In the genomic region with DNA sequence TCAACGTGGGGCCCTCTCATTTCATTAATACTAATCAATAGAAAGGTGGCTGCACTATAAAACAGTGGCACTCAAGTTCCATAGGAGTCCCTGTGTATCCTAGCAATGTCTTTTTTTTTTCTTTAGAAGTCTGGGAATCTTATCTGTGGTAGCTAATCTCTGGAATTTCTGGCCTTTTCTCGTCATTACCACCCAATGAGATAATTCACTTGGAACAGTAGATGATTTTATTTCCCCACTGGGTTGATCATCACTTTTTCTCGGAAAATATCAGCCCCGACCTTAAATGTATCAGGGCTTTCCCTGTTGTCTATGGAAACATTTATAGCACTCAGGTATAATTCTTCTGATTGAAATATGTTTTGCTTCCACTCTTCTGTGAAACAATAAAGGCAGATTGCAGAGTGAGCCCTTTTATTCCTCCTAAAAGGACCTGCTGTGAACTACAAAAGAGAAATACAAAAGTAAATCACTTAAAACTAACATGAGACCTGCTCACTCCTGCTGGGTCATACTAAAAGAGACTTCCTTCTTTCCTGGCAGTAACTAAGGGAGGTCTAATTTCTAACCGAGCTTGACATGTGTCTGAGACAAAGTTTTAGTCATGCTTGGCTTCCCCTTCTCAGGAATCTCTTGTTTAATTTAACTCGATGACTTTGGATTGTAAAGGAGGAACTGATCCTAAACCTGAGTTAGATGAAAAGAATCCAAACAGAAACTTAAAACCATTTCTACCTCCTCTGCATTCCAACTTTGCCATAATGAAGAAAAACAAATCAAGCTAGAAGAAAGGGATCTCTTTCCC, we compare ENCODE assay signal across 1 cellular context.
A peak's percentile ranks its signal among the peaks of the same experiment; 100 is the strongest.
TF ChIP-seq lines count a peak whose summit lies in the region.

No MANE protein-coding gene starts in this region.

TF ChIP-seq in H1, 55 proteins besides CTCF, POLR2A, EP300 and RAD21 (continued from another document):
- TF ChIP-seq BCL11A (IDR thresholded peaks at IDR 0.05; ENCODE audit: low read depth in 2 of 2, low read length in 2 of 2) (no peak), POU5F1 (IDR thresholded peaks at IDR 0.05; ENCODE audit: low read depth, low read length) (no peak), CTBP2 (IDR thresholded peaks at IDR 0.05; ENCODE audit: borderline replicate concordance, insufficient read depth, insufficient read length, low read length) (no peak)
- TF ChIP-seq, protein P1, sequence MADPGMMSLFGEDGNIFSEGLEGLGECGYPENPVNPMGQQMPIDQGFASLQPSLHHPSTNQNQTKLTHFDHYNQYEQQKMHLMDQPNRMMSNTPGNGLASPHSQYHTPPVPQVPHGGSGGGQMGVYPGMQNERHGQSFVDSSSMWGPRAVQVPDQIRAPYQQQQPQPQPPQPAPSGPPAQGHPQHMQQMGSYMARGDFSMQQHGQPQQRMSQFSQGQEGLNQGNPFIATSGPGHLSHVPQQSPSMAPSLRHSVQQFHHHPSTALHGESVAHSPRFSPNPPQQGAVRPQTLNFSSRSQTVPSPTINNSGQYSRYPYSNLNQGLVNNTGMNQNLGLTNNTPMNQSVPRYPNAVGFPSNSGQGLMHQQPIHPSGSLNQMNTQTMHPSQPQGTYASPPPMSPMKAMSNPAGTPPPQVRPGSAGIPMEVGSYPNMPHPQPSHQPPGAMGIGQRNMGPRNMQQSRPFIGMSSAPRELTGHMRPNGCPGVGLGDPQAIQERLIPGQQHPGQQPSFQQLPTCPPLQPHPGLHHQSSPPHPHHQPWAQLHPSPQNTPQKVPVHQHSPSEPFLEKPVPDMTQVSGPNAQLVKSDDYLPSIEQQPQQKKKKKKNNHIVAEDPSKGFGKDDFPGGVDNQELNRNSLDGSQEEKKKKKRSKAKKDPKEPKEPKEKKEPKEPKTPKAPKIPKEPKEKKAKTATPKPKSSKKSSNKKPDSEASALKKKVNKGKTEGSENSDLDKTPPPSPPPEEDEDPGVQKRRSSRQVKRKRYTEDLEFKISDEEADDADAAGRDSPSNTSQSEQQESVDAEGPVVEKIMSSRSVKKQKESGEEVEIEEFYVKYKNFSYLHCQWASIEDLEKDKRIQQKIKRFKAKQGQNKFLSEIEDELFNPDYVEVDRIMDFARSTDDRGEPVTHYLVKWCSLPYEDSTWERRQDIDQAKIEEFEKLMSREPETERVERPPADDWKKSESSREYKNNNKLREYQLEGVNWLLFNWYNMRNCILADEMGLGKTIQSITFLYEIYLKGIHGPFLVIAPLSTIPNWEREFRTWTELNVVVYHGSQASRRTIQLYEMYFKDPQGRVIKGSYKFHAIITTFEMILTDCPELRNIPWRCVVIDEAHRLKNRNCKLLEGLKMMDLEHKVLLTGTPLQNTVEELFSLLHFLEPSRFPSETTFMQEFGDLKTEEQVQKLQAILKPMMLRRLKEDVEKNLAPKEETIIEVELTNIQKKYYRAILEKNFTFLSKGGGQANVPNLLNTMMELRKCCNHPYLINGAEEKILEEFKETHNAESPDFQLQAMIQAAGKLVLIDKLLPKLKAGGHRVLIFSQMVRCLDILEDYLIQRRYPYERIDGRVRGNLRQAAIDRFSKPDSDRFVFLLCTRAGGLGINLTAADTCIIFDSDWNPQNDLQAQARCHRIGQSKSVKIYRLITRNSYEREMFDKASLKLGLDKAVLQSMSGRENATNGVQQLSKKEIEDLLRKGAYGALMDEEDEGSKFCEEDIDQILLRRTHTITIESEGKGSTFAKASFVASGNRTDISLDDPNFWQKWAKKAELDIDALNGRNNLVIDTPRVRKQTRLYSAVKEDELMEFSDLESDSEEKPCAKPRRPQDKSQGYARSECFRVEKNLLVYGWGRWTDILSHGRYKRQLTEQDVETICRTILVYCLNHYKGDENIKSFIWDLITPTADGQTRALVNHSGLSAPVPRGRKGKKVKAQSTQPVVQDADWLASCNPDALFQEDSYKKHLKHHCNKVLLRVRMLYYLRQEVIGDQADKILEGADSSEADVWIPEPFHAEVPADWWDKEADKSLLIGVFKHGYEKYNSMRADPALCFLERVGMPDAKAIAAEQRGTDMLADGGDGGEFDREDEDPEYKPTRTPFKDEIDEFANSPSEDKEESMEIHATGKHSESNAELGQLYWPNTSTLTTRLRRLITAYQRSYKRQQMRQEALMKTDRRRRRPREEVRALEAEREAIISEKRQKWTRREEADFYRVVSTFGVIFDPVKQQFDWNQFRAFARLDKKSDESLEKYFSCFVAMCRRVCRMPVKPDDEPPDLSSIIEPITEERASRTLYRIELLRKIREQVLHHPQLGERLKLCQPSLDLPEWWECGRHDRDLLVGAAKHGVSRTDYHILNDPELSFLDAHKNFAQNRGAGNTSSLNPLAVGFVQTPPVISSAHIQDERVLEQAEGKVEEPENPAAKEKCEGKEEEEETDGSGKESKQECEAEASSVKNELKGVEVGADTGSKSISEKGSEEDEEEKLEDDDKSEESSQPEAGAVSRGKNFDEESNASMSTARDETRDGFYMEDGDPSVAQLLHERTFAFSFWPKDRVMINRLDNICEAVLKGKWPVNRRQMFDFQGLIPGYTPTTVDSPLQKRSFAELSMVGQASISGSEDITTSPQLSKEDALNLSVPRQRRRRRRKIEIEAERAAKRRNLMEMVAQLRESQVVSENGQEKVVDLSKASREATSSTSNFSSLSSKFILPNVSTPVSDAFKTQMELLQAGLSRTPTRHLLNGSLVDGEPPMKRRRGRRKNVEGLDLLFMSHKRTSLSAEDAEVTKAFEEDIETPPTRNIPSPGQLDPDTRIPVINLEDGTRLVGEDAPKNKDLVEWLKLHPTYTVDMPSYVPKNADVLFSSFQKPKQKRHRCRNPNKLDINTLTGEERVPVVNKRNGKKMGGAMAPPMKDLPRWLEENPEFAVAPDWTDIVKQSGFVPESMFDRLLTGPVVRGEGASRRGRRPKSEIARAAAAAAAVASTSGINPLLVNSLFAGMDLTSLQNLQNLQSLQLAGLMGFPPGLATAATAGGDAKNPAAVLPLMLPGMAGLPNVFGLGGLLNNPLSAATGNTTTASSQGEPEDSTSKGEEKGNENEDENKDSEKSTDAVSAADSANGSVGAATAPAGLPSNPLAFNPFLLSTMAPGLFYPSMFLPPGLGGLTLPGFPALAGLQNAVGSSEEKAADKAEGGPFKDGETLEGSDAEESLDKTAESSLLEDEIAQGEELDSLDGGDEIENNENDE (IDR thresholded peaks at IDR 0.05; ENCODE audit: insufficient replicate concordance, low read length) = peak; percentile 63
